In the genomic region with DNA sequence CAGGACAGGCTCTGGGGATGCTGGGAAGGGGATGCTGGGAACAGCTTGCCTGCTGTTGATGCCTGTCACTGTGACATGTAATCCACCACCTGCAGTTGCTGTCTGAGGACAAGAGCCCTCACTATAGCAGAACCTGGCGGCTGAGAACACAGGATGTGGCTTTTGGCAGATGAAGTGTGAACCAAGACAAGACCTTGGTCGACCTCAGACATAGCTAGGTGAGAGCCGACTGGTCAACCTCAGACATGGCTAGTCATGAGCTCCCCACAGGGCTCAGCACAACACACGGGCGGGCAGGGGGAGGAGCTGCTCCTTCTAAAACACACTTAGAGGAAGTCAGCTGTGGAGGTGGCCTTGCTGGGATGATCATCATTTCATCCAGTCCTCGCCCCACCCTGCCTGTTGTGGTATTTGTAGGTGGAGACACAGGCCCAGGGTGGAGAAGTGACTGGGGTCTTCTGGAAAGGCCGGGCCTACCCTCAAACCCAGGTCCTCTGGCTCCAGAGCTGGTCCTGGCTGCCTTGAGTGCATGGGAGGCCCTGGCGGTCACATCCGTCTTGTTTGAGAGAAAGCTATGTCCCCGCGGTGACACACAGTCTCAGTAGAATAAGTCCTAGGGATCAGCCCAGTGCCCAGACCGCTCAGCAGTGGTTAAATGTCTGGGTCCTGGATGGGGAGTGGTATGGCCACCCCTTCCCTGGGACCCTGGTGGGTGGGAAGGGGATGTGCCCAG, we compare ENCODE assay signal across 8 cellular contexts. TPM values are rescaled to one million over a fixed set of nuclear protein-coding genes. Genes with fewer than 3 reads are reported as not detected.
A peak's percentile ranks its signal among the peaks of the same experiment; 100 is the strongest.
DNase-seq lines count a peak whose midpoint lies in the region; ATAC-seq, FAIRE-seq and TF ChIP-seq lines count a peak whose summit lies in the region.

No MANE protein-coding gene starts in this region.

- H3K27me3 ChIP-seq in trophoblast cell (ENCODE audit: insufficient read depth, low read length), result no peaks in the 10 kb centered on the region

- H3K23ac ChIP-seq in trophoblast cell (ENCODE audit: low read length), result no peak overlapping the region

- no peak overlapping the region for H2AFZ ChIP-seq in trophoblast cell (ENCODE audit: insufficient read depth, low read length, poor library complexity)

- no peak overlapping the region for H4K12ac ChIP-seq in trophoblast cell (ENCODE audit: low read depth, low read length)

- FAIRE-seq in kidney (lab: Jason Lieb, UNC), result no peak
- FAIRE-seq in HTR-8/SVneo (lab: Jason Lieb, UNC), result no peak

- H2BK12ac ChIP-seq in trophoblast cell (ENCODE audit: low read length), result no peak overlapping the region

- ATAC-seq in GM18519 (IDR thresholded peaks at IDR 0.05; ENCODE audit: low FRiP score, unreplicated experiment) (peak; percentile 90), HG02840 (IDR thresholded peaks at IDR 0.05; ENCODE audit: low FRiP score, unreplicated experiment) (peak; percentile 79)

- H2BK5ac ChIP-seq in trophoblast cell (ENCODE audit: low read depth, low read length, poor library complexity), result no peak overlapping the region

- H3K14ac ChIP-seq in trophoblast cell (ENCODE audit: low read length), result no peak overlapping the region

- H4K8ac ChIP-seq in trophoblast cell (ENCODE audit: low read depth, low read length), result no peak overlapping the region

- no peak overlapping the region for H3K4me2 ChIP-seq in trophoblast cell (ENCODE audit: low read length)

- H3K4ac ChIP-seq in trophoblast cell (ENCODE audit: low read depth, low read length), result no peak overlapping the region

- H3K4me3 ChIP-seq in kidney (ENCODE audit: low read length in 2 of 2), result no peak overlapping the region
- H3K4me3 ChIP-seq in trophoblast cell (ENCODE audit: low read depth, low read length), result no peak overlapping the region

- H3K4me1 ChIP-seq in kidney (ENCODE audit: control insufficient read depth in 1 of 2, insufficient read depth in 1 of 2, low read depth in 1 of 2, low read length in 2 of 2), result peaks cover 14 to 31% of the 10 kb centered on the region in 2 donors
- no peaks in the 10 kb centered on the region for H3K4me1 ChIP-seq in trophoblast cell (ENCODE audit: control insufficient read depth in 1 of 2, insufficient read depth in 2 of 2, low read length in 2 of 2)

- H3K27ac ChIP-seq in kidney (ENCODE audit: low read depth in 2 of 2, low read length in 2 of 2), result no peak overlapping the region
- H3K27ac ChIP-seq in trophoblast cell (ENCODE audit: low read depth, low read length), result no peak overlapping the region

- DNase-seq in NCI-H226 (peak; percentile 39), kidney (peak; percentile 78), HTR-8/SVneo (ENCODE audit: insufficient read length, low spot score) (no peak), trophoblast cell (no peak)
- peak; percentile 49 to 77 (median 73) for DNase-seq in activated CD8-positive, alpha-beta memory T cell treated with anti-CD3 and anti-CD28 coated beads for 48 hours (ENCODE audit: low read depth in 2 of 3, low spot score in 2 of 3)
- DNase-seq in stimulated activated CD8-positive, alpha-beta memory T cell treated with anti-CD3 and anti-CD28 coated beads, Interleukin-7, amount 100 ng/mL, for 1 hour (ENCODE audit: low read depth in 2 of 2), result peak; percentile 64 to 73

- H2BK120ac ChIP-seq in trophoblast cell (ENCODE audit: insufficient read depth, low read length, poor library complexity), result no peak overlapping the region

- H3K18ac ChIP-seq in trophoblast cell (ENCODE audit: low read length), result no peak overlapping the region

- no peaks in the 10 kb centered on the region for H3K79me1 ChIP-seq in trophoblast cell (ENCODE audit: low read length)

- H3K36me3 ChIP-seq in kidney (ENCODE audit: control insufficient read depth in 1 of 2, insufficient read depth in 2 of 2, low read length in 2 of 2) (no peaks in the 10 kb centered on the region), trophoblast cell (ENCODE audit: control insufficient read depth in 1 of 2, insufficient read depth in 2 of 2, low read length in 2 of 2) (no peaks in the 10 kb centered on the region)

- no peak for TF ChIP-seq CTCF in kidney (IDR thresholded peaks at IDR 0.05; ENCODE audit: borderline replicate concordance, extremely low read depth, insufficient read depth)

- no peaks in the 10 kb centered on the region for H3K9me3 ChIP-seq in kidney (ENCODE audit: control insufficient read depth in 1 of 2, low read length in 2 of 2)
- no peaks in the 10 kb centered on the region for H3K9me3 ChIP-seq in trophoblast cell (ENCODE audit: insufficient read depth, low read depth, low read length)

- H3K9ac ChIP-seq in kidney (ENCODE audit: low read length in 2 of 2), result no peak overlapping the region
- no peak overlapping the region for H3K9ac ChIP-seq in trophoblast cell (ENCODE audit: low read length)

- no peak overlapping the region for H4K91ac ChIP-seq in trophoblast cell (ENCODE audit: low read depth, low read length)

- intact Hi-C loops in kidney (cut with DNase I), result no loop called here

- no peak overlapping the region for H2AK5ac ChIP-seq in trophoblast cell (ENCODE audit: low read length)

- WGBS in trophoblast cell (ENCODE audit: extremely low coverage, insufficient coverage, insufficient read length), result no CpG with 5 or more reads among the region's 12 CpGs

- no peaks in the 10 kb centered on the region for H3K79me2 ChIP-seq in trophoblast cell (ENCODE audit: control insufficient read depth, insufficient read depth, low read length, poor library complexity)

RNA-seq across cellular contexts. Expression of a gene that starts 6.1 kb away (rescaled TPM):
- 12.2 TPM for total RNA-seq in kidney
- 34.6 TPM for polyA plus RNA-seq in kidney (ENCODE audit: insufficient read depth, low read depth, low replicate concordance)
- polyA plus RNA-seq in trophoblast cell (2013), result 0.37 and 0.44 TPM in 2 replicates

RNA-seq across cellular contexts. Expression of a gene that starts 31.5 kb away (rescaled TPM):
- total RNA-seq in kidney, result 44.5 TPM
- polyA plus RNA-seq in kidney (ENCODE audit: insufficient read depth, low read depth, low replicate concordance), result 49.3 TPM
- 20.3 and 21.4 TPM in 2 replicates for polyA plus RNA-seq in trophoblast cell (2013)

Comparison
In these comparisons a context has a peak if more than half of its experiments do, and no peak if none do; other contexts are left out.
1. DNase-seq: peak in NCI-H226 (single experiment), activated CD8-positive, alpha-beta memory T cell treated with anti-CD3 and anti-CD28 coated beads for 48 hours (3 of 3), kidney (single experiment) and stimulated activated CD8-positive, alpha-beta memory T cell treated with anti-CD3 and anti-CD28 coated beads, Interleukin-7, amount 100 ng/mL, for 1 hour (2 of 2); none in HTR-8/SVneo (single experiment) and trophoblast cell (0 of 2).